In the genomic region with DNA sequence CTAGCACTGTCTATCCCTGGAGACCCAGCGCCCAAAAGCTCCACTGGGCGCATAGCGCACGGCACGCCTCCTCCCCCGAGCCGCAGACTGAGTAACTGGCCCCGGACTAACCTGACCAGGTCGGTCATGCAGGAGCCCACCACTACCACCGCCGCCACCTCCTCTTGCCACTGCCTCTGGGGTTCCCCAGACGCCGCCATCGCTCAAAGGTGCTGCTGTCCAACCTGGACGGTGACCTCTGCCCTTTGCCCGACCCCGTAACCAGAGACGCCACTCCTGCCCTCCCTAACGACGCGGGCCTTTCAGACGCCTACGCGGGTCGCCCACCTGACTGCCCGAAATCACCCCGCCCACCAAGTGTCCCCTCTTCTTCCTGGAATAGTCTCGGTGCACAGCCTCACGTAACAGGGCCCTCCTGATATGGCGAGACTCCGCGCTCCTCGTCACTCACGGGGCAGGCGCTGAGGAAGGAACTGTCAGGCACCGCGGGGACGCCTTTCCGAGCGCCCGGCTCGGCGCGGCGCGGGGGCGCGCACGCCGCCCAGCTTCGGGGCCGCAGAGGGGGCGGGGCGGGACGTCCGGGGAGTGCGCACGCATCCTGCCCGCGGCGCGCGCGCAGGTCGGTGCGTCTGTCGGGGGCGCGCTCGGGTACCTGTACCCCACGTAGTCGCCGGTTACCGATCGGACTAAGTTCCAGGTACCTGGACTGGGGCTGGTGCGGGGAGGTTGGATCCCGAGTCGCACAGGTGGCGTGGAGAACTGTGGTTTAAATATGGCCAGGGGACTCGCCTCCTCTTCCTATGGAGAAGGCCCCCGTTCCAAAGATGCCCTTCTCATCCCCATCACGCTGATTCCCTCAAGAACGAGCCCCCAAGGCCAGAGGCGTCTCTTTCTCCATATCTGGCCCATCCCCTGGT, we compare ENCODE assay signal across 8 cellular contexts. TPM values are rescaled to one million over a fixed set of nuclear protein-coding genes. Genes with fewer than 3 reads are reported as not detected.
A peak's percentile ranks its signal among the peaks of the same experiment; 100 is the strongest.
DNase-seq lines count a peak whose midpoint lies in the region; TF ChIP-seq lines count a peak whose summit lies in the region.

A gene (plus strand): TSS at position 584 of the 917 bp plus-strand sequence. CDS start 3,828 bp downstream, outside the sequence.
A gene (minus strand): TSS at position 242 of the 917 bp plus-strand sequence. CDS start 42 bp downstream, at position 200.

- H3K4me2 ChIP-seq in neural progenitor cell: peak within 1 kb of the TSS; percentile 73

- peaks cover 31% of the 10 kb centered on the region for H3K79me2 ChIP-seq in neural progenitor cell (ENCODE audit: low read depth)

- H3K4me3 Mint-ChIP-seq in neural progenitor cell: peak within 1 kb of the TSS; percentile 96

- peaks cover 7% of the 10 kb centered on the region for H3K4me1 ChIP-seq in neural progenitor cell

- peaks cover 17% of the 10 kb centered on the region for H3K4me1 Mint-ChIP-seq in neural progenitor cell

- peak within 1 kb of the TSS; percentile 69 for H3K9ac ChIP-seq in neural progenitor cell

- H3K4me3 ChIP-seq in MG63 (peak within 1 kb of the TSS; percentile 66), foreskin fibroblast (ENCODE audit: low read depth in 1 of 2, low read length in 2 of 2) (peak within 1 kb of the TSS; percentile 87), neural progenitor cell (peak within 1 kb of the TSS; percentile 82)

- H2AFZ ChIP-seq in neural progenitor cell (replicated peaks): peak within 1 kb of the TSS; percentile 97

- H3K27me3 ChIP-seq in MG63: no peaks in the 10 kb centered on the region
- no peaks in the 10 kb centered on the region for H3K27me3 ChIP-seq in neural progenitor cell

- H3F3A ChIP-seq in neural progenitor cell (ENCODE audit: low read depth): peaks cover 8% of the 10 kb centered on the region

- TF ChIP-seq CTCF in foreskin fibroblast (IDR thresholded peaks at IDR 0.05; ENCODE audit: low read depth, low read length) (no peak), neural progenitor cell (IDR thresholded peaks at IDR 0.05) (no peak)

- DNase-seq in ELR (ENCODE audit: low read depth) (peak; percentile 85), HCEC 1CT (peak; percentile 84), MG63 (peak; percentile 84), SHP77 treated with DMSO at 0.1 percent for 48 hours (lab: John Stamatoyannopoulos, UW) (peak; percentile 58), activated gamma-delta T cell treated with Interleukin-2 at 50 U/mL for 16 hours (peak; percentile 88), foreskin fibroblast (peak; percentile 82 to 94), neural progenitor cell (ENCODE audit: low spot score) (peak; percentile 92), stromal cell of bone marrow (ENCODE audit: low read depth) (peak; percentile 63)

- H3K27ac Mint-ChIP-seq in neural progenitor cell: peak within 1 kb of the TSS; percentile 97

- peak within 1 kb of the TSS; percentile 88 for H3K27ac ChIP-seq in neural progenitor cell

- no peaks in the 10 kb centered on the region for H3K36me3 Mint-ChIP-seq in neural progenitor cell

- H4K20me1 ChIP-seq in neural progenitor cell (ENCODE audit: low read depth): no peaks in the 10 kb centered on the region

- H3K36me3 ChIP-seq in MG63 (peaks cover 6% of the 10 kb centered on the region), neural progenitor cell (peaks cover 7% of the 10 kb centered on the region)

- H3K9me3 ChIP-seq in MG63: no peaks in the 10 kb centered on the region
- H3K9me3 ChIP-seq in neural progenitor cell (ENCODE audit: low read depth): no peaks in the 10 kb centered on the region

- no peaks in the 10 kb centered on the region for H3K9me3 Mint-ChIP-seq in neural progenitor cell

- H3K27me3 Mint-ChIP-seq in neural progenitor cell (ENCODE audit: insufficient read depth, low read depth): peaks cover 2% of the 10 kb centered on the region

RNA-seq across cellular contexts. Expression of the first gene that starts in this region (rescaled TPM):
- total RNA-seq in MG63 (2014; rRNA removed; shearing (Covaris generic); ENCODE audit: low replicate concordance): 28.0 and 33.1 TPM in 2 replicates
- 34.6 and 34.8 TPM in 2 replicates for total RNA-seq in neural progenitor cell (ENCODE audit: low replicate concordance)

RNA-seq across cellular contexts. Expression of the second gene that starts in this region (rescaled TPM):
- 4.6 and 8.3 TPM in 2 replicates for total RNA-seq in MG63 (2014; rRNA removed; shearing (Covaris generic); ENCODE audit: low replicate concordance)
- total RNA-seq in neural progenitor cell (ENCODE audit: low replicate concordance): 4.3 and 8.5 TPM in 2 replicates

Comparison
In these comparisons a context has a peak if more than half of its experiments do, and no peak if none do; other contexts are left out.
1. Peak in every context shown above with its lines: DNase-seq, H3K4me3 ChIP-seq and H3K27ac ChIP-seq.